In the genomic region with DNA sequence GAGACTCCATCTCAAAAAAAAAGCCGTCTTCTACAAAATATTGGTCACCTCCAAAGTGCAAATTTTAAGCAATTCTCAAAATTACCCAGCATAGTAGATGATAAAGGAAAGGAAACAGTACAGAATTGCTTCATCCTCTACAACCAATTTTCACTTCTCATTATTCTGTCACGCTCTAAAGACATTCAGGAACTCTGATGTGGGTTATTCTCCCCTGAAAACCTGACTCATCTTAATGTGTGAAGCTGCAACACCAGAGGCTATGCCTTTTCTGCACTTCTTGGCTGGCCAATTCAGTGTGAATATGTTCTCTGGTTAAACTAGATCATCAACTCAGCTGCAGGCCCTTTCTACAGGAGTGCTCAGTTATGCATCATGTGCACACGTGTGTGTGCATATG, we compare ENCODE assay signal across 8 cellular contexts. TPM values are rescaled to one million over a fixed set of nuclear protein-coding genes. Genes with fewer than 3 reads are reported as not detected.
DNase-seq lines count a peak whose midpoint lies in the region; ATAC-seq, FAIRE-seq and TF ChIP-seq lines count a peak whose summit lies in the region.

No MANE protein-coding gene starts in this region.

- no peaks in the 10 kb centered on the region for H3K4me1 ChIP-seq in kidney (ENCODE audit: control insufficient read depth in 1 of 2, insufficient read depth in 1 of 2, low read depth in 1 of 2, low read length in 2 of 2)

- no peak overlapping the region for H3K4me3 ChIP-seq in kidney (ENCODE audit: low read length in 2 of 2)

- H3K9ac ChIP-seq in kidney (ENCODE audit: low read length in 2 of 2) = no peak overlapping the region

- no peaks in the 10 kb centered on the region for H3K36me3 ChIP-seq in kidney (ENCODE audit: control insufficient read depth in 1 of 2, insufficient read depth in 2 of 2, low read length in 2 of 2)

- no peak for TF ChIP-seq CTCF in kidney (IDR thresholded peaks at IDR 0.05; ENCODE audit: borderline replicate concordance, extremely low read depth, insufficient read depth)

- H3K27ac ChIP-seq in kidney (ENCODE audit: low read depth in 2 of 2, low read length in 2 of 2) = no peak overlapping the region

- ATAC-seq in GM21526 (IDR thresholded peaks at IDR 0.05; ENCODE audit: low FRiP score, unreplicated experiment) = peak; percentile 95

- DNase-seq in GM18507 (ENCODE audit: extremely low spot score, insufficient read length, low read depth) = peak; percentile 54
- DNase-seq in HPDE6-E6E7 (ENCODE audit: extremely low spot score) = peak; percentile 12
- DNase-seq in astrocyte of the hippocampus (ENCODE audit: low read depth, low spot score) = peak; percentile 42
- DNase-seq in central memory CD4-positive, alpha-beta T cell = no peak
- DNase-seq in NCI-H510A (lab: John Stamatoyannopoulos, UW) = no peak
- DNase-seq in NCI-H1436 treated with DMSO at 0.1 percent for 48 hours (lab: John Stamatoyannopoulos, UW) = no peak
- DNase-seq in kidney = no peak

- intact Hi-C loops in kidney (cut with DNase I) = no loop called here

- peaks cover 0 to 8% of the 10 kb centered on the region in 2 donors for H3K9me3 ChIP-seq in kidney (ENCODE audit: control insufficient read depth in 1 of 2, low read length in 2 of 2)

- peak; percentile 98 for FAIRE-seq in GM18507 (lab: Jason Lieb, UNC)
- no peak for FAIRE-seq in kidney (lab: Jason Lieb, UNC)

RNA-seq across cellular contexts. Expression of gene PTGER2, which starts 11.0 kb away (rescaled TPM):
- total RNA-seq in kidney = 10.0 TPM
- 3.4 TPM for polyA plus RNA-seq in kidney (ENCODE audit: insufficient read depth, low read depth, low replicate concordance)

RNA-seq across cellular contexts. Expression of gene PTGDR, which starts 57.6 kb away (rescaled TPM):
- total RNA-seq in kidney = 3.1 TPM
- 0.22 TPM for polyA plus RNA-seq in kidney (ENCODE audit: insufficient read depth, low read depth, low replicate concordance)

Comparison
In these comparisons a context has a peak if more than half of its experiments do, and no peak if none do; other contexts are left out.
1. DNase-seq: peak in GM18507 (single experiment), HPDE6-E6E7 (single experiment) and astrocyte of the hippocampus (single experiment); none in central memory CD4-positive, alpha-beta T cell (single experiment), NCI-H510A (single experiment), NCI-H1436 treated with DMSO at 0.1 percent for 48 hours (single experiment) and kidney (single experiment).